ENCODE assay signal across 8 cellular contexts in the genomic region with DNA sequence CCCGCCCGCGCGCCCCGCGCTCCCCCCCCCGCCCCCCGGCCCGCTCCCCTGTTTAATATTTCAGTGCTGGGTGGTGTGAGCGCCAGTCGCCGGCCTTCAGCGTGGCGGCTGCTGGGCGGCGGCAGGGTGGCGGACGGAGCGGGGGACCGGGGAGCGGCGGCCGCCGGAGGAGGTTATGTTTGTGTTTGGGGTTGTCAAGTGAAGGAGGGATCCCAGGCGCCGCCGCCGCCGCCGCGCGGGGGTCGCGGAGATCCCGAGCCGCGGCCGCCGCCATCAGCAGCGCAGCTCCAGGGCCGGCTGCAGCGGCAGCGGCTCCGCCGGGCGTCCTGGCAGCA. TPM values are rescaled to one million over a fixed set of nuclear protein-coding genes. Genes with fewer than 3 reads are reported as not detected.
DNase-seq lines count a peak whose midpoint lies in the region; FAIRE-seq and TF ChIP-seq lines count a peak whose summit lies in the region.

Gene HIVEP1 (plus strand): TSS at position 82 of the 335 bp plus-strand sequence. CDS start 3,317 bp downstream, outside the sequence.

- peaks cover 20% of the 10 kb centered on the region for H3K36me3 ChIP-seq in NT2/D1 (ENCODE audit: insufficient read depth, insufficient read length, low read length)
- peaks cover 4% of the 10 kb centered on the region for H3K36me3 ChIP-seq in bronchial epithelial cell (ENCODE audit: control insufficient read depth, insufficient read depth, low read length)

- no peak for DNase-seq in activated naive CD4-positive, alpha-beta T cell treated with anti-CD3 and anti-CD28 coated beads, Interleukin-2, amount 10 ng/mL, durations not matched to agents 7 days and 5 days
- DNase-seq in activated naive CD4-positive, alpha-beta T cell treated with Interleukin-2 at 50 U/mL for 16 hours: no peak
- DNase-seq in NT2/D1 (ENCODE audit: low read depth, low spot score): no peak
- no peak for DNase-seq in bronchial epithelial cell (ENCODE audit: low read depth)
- DNase-seq in kidney glomerular epithelial cell (lab: John Stamatoyannopoulos, UW): peak; percentile 14
- DNase-seq in stimulated activated CD8-positive, alpha-beta memory T cell treated with anti-CD3 and anti-CD28 coated beads, Interleukin-15, amount 100 ng/mL, for 24 hours (ENCODE audit: low read depth): peak; percentile 23
- no peak for DNase-seq in HT-29 (ENCODE audit: low spot score)
- no peak for DNase-seq in HK-2 (ENCODE audit: unreplicated experiment)

- FAIRE-seq in bronchial epithelial cell (lab: Jason Lieb, UNC): no peak

- peaks cover 9% of the 10 kb centered on the region for H3K27me3 Mint-ChIP-seq in activated naive CD4-positive, alpha-beta T cell treated with anti-CD3 and anti-CD28 coated beads, Interleukin-2, amount 10 ng/mL, durations not matched to agents 7 days and 5 days

- CTCF ChIA-PET in activated naive CD4-positive, alpha-beta T cell treated with anti-CD3 and anti-CD28 coated beads, Interleukin-2, amount 10 ng/mL, durations not matched to agents 7 days and 5 days (lab: Charles Lee): interaction anchor here (0.9 to 1.0 kb wide), 2 partner anchors 301 to 356 kb away, joined by 3 read pairs; no protein-coding TSS in a partner anchor

- peaks cover 21% of the 10 kb centered on the region for H3K9me3 ChIP-seq in NT2/D1 (ENCODE audit: insufficient read depth, low read length)

- peaks cover 8% of the 10 kb centered on the region for H3K9me3 Mint-ChIP-seq in activated naive CD4-positive, alpha-beta T cell treated with anti-CD3 and anti-CD28 coated beads, Interleukin-2, amount 10 ng/mL, durations not matched to agents 7 days and 5 days

- TF ChIP-seq CTCF in bronchial epithelial cell (IDR thresholded peaks at IDR 0.05; ENCODE audit: insufficient read depth, low read length, severe bottlenecking): no peak

- H3K4me1 ChIP-seq in NT2/D1 (ENCODE audit: insufficient read depth, insufficient read length): no peaks in the 10 kb centered on the region

- H3K4me3 Mint-ChIP-seq in activated naive CD4-positive, alpha-beta T cell treated with anti-CD3 and anti-CD28 coated beads, Interleukin-2, amount 10 ng/mL, durations not matched to agents 7 days and 5 days: peak within 1 kb of the TSS; percentile 95

- peak within 1 kb of the TSS; percentile 96 for H3K27ac Mint-ChIP-seq in activated naive CD4-positive, alpha-beta T cell treated with anti-CD3 and anti-CD28 coated beads, Interleukin-2, amount 10 ng/mL, durations not matched to agents 7 days and 5 days

- H3K27me3 ChIP-seq in NT2/D1 (ENCODE audit: insufficient read depth, insufficient read length) (peaks cover 21% of the 10 kb centered on the region), bronchial epithelial cell (ENCODE audit: control insufficient read depth, insufficient read depth, low read length) (no peaks in the 10 kb centered on the region)

- H3K4me3 ChIP-seq in NT2/D1 (ENCODE audit: insufficient read length, low read depth) (peak within 1 kb of the TSS; percentile 68), bronchial epithelial cell (ENCODE audit: low read depth, low read length) (peak within 1 kb of the TSS; percentile 86)

- peaks cover 33% of the 10 kb centered on the region for H3K36me3 Mint-ChIP-seq in activated naive CD4-positive, alpha-beta T cell treated with anti-CD3 and anti-CD28 coated beads, Interleukin-2, amount 10 ng/mL, durations not matched to agents 7 days and 5 days

- H3K9ac ChIP-seq in NT2/D1 (ENCODE audit: insufficient read length, low read depth): peak within 1 kb of the TSS; percentile 81

- peaks cover 52% of the 10 kb centered on the region for H3K4me1 Mint-ChIP-seq in activated naive CD4-positive, alpha-beta T cell treated with anti-CD3 and anti-CD28 coated beads, Interleukin-2, amount 10 ng/mL, durations not matched to agents 7 days and 5 days

RNA-seq across cellular contexts. Expression of gene HIVEP1, which starts in this region (rescaled TPM):
- total RNA-seq in bronchial epithelial cell: 6.8 and 12.3 TPM in 2 replicates
- 7.0 and 9.3 TPM in 2 replicates for total RNA-seq in HT-29 (2014; rRNA removed; shearing (Covaris generic))

Comparison
In these comparisons a context has a peak if more than half of its experiments do, and no peak if none do; other contexts are left out.
1. DNase-seq: peak in kidney glomerular epithelial cell (single experiment) and stimulated activated CD8-positive, alpha-beta memory T cell treated with anti-CD3 and anti-CD28 coated beads, Interleukin-15, amount 100 ng/mL, for 24 hours (single experiment); none in activated naive CD4-positive, alpha-beta T cell treated with anti-CD3 and anti-CD28 coated beads, Interleukin-2, amount 10 ng/mL, durations not matched to agents 7 days and 5 days (single experiment), activated naive CD4-positive, alpha-beta T cell treated with Interleukin-2 at 50 U/mL for 16 hours (single experiment), NT2/D1 (single experiment), bronchial epithelial cell (single experiment), HT-29 (single experiment) and HK-2 (single experiment).